1 cellular context compared by ENCODE assay signal in the genomic region with DNA sequence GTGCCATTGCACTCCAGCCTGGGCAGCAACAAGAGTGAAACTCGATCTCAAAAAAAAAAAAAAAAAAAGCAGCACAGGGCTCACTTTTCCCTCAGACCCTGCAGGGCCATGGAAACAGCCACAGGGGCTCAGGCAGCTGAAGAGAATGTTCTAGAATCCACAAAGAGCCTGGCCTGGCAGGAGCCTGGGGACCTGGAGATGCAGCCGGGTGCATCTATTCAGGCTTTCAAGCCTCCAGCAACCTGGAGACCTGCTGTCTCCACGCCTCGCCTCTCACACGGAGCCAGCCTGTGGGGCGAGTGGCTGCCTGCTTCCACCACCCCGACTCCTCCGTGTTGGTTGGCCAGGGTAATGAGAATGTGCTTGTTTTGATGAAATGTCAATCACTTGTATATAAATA.
TF ChIP-seq lines count a peak whose summit lies in the region.

No MANE protein-coding gene starts in this region.

TF ChIP-seq in GM23338, 12 proteins besides CTCF, POLR2A, EP300 and RAD21 (continued from another document):
- TF ChIP-seq, protein P1, sequence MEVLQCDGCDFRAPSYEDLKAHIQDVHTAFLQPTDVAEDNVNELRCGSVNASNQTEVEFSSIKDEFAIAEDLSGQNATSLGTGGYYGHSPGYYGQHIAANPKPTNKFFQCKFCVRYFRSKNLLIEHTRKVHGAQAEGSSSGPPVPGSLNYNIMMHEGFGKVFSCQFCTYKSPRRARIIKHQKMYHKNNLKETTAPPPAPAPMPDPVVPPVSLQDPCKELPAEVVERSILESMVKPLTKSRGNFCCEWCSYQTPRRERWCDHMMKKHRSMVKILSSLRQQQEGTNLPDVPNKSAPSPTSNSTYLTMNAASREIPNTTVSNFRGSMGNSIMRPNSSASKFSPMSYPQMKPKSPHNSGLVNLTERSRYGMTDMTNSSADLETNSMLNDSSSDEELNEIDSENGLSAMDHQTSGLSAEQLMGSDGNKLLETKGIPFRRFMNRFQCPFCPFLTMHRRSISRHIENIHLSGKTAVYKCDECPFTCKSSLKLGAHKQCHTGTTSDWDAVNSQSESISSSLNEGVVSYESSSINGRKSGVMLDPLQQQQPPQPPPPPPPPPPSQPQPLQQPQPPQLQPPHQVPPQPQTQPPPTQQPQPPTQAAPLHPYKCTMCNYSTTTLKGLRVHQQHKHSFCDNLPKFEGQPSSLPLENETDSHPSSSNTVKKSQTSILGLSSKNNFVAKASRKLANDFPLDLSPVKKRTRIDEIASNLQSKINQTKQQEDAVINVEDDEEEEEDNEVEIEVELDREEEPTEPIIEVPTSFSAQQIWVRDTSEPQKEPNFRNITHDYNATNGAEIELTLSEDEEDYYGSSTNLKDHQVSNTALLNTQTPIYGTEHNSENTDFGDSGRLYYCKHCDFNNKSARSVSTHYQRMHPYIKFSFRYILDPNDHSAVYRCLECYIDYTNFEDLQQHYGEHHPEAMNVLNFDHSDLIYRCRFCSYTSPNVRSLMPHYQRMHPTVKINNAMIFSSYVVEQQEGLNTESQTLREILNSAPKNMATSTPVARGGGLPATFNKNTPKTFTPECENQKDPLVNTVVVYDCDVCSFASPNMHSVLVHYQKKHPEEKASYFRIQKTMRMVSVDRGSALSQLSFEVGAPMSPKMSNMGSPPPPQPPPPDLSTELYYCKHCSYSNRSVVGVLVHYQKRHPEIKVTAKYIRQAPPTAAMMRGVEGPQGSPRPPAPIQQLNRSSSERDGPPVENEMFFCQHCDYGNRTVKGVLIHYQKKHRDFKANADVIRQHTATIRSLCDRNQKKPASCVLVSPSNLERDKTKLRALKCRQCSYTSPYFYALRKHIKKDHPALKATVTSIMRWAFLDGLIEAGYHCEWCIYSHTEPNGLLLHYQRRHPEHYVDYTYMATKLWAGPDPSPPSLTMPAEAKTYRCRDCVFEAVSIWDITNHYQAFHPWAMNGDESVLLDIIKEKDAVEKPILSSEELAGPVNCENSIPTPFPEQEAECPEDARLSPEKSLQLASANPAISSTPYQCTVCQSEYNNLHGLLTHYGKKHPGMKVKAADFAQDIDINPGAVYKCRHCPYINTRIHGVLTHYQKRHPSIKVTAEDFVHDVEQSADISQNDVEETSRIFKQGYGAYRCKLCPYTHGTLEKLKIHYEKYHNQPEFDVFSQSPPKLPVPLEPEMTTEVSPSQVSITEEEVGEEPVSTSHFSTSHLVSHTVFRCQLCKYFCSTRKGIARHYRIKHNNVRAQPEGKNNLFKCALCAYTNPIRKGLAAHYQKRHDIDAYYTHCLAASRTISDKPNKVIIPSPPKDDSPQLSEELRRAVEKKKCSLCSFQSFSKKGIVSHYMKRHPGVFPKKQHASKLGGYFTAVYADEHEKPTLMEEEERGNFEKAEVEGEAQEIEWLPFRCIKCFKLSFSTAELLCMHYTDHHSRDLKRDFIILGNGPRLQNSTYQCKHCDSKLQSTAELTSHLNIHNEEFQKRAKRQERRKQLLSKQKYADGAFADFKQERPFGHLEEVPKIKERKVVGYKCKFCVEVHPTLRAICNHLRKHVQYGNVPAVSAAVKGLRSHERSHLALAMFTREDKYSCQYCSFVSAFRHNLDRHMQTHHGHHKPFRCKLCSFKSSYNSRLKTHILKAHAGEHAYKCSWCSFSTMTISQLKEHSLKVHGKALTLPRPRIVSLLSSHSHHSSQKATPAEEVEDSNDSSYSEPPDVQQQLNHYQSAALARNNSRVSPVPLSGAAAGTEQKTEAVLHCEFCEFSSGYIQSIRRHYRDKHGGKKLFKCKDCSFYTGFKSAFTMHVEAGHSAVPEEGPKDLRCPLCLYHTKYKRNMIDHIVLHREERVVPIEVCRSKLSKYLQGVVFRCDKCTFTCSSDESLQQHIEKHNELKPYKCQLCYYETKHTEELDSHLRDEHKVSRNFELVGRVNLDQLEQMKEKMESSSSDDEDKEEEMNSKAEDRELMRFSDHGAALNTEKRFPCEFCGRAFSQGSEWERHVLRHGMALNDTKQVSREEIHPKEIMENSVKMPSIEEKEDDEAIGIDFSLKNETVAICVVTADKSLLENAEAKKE (CRISPR knock-in tag; IDR thresholded peaks at IDR 0.05), result no peak
- TF ChIP-seq STAT1 (IDR thresholded peaks at IDR 0.05; ENCODE audit: unreplicated experiment), result no peak
- no peak for TF ChIP-seq ZNF114 (CRISPR knock-in tag; IDR thresholded peaks at IDR 0.05)
- TF ChIP-seq EZH2phosphoT487 (IDR thresholded peaks at IDR 0.05; ENCODE audit: unreplicated experiment), result no peak
- no peak for TF ChIP-seq ZNF331 (CRISPR knock-in tag; IDR thresholded peaks at IDR 0.05; ENCODE audit: low read depth)
